ENCODE assay signal across 28 cellular contexts in the genomic region with DNA sequence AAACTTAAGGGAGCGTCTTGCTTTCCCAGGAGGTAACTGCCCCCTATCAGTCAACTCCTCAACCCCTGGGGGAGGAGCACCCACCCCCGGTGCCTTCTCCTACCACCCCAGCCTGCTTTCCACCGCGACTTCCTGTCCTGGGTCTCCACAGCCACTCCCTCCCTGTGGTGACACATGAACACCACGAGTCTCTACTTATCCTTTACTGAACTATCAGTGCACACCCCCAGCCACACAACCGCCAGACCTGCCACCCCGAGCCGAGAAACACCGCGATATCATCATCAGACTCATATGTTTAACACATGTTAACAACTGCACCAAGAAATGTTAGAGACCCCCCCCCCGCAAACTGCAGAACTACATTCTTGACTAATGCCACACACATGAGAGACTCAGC. TPM values are rescaled to one million over a fixed set of nuclear protein-coding genes. Genes with fewer than 3 reads are reported as not detected.
DNase-seq lines count a peak whose midpoint lies in the region; ATAC-seq, FAIRE-seq and TF ChIP-seq lines count a peak whose summit lies in the region.
"Had no signal": no experiment of that assay in that cellular context is flagged by ENCODE, and none has a peak within 500 bp of the region (broad histone marks: within the 10 kb centered on the region; RNA-seq: fewer than 3 reads in every experiment).

No MANE protein-coding gene starts in this region.

- POLR2A ChIA-PET in K562 (lab: Yijun Ruan, JAX): interaction anchor here (0.5 to 0.7 kb wide), 2 partner anchors 163 to 1656 kb away, joined by 3 read pairs; no protein-coding TSS in a partner anchor

- TF ChIP-seq CTCF in K562 (IDR thresholded peaks at IDR 0.05 in 2 of 3, conservative IDR thresholded peaks at IDR 0.05 in 1 of 3; ENCODE audit: insufficient read depth in 2 of 3, low read depth in 1 of 3, low read length in 3 of 3) (no peak), ovary (IDR thresholded peaks at IDR 0.05) (no peak)

- H3K4me3 ChIP-seq in K562: no peak overlapping the region
- no peak overlapping the region for H3K4me3 ChIP-seq in ovary
- H3K4me3 ChIP-seq: coronary artery, esophagus muscularis mucosa, SK-N-MC had no signal

- H3K27ac ChIP-seq in KOPT-K1 (ENCODE audit: low read depth, low read length, poor library complexity, severe bottlenecking) (peak overlapping the region; percentile 76), K562 (ENCODE audit: extremely low read depth, low read depth, low read length) (peak overlapping the region; percentile 73), ovary (no peak overlapping the region)
- H3K27ac ChIP-seq: coronary artery, SK-N-MC, WERI-Rb-1 had no signal

- no peaks in the 10 kb centered on the region for H3K9me1 ChIP-seq in K562 (ENCODE audit: control insufficient read depth, insufficient read depth, low read length)

- peaks cover 28 to 51% of the 10 kb centered on the region in 2 experiments for H3K4me1 ChIP-seq in K562 (replicated peaks in 1 of 2; ENCODE audit: control insufficient read depth in 2 of 2, insufficient read depth in 2 of 2, low read length in 2 of 2)
- H3K4me1 ChIP-seq in ovary (ENCODE audit: insufficient read depth): no peaks in the 10 kb centered on the region

- in situ Hi-C loops in K562 (cut with MboI): no loop called here

- peak overlapping the region; percentile 27; the same call in 1 of the 2 replicates for H3K4me2 ChIP-seq in K562 (ENCODE audit: insufficient read depth, low read length)

- CTCF ChIA-PET in K562 (lab: Yijun Ruan, JAX; ENCODE audit: low intra/inter-chr PET ratio): no interaction called here

- peak overlapping the region; percentile 78 for H2AFZ ChIP-seq in K562 (ENCODE audit: low read depth, low read length)

- BruUV-seq in K562 (replicated peaks; lab: Mats Ljungman, UMichigan): no TSS peak

- H4K20me1 ChIP-seq in K562 (replicated peaks; ENCODE audit: control insufficient read depth, insufficient read depth, low read length): no peaks in the 10 kb centered on the region

- peak; percentile 58 for DNase-seq in OCI-M1 (lab: John Stamatoyannopoulos, UW)
- peak; percentile 65 to 82 (median 72) for DNase-seq in K562 (ENCODE audit: extremely low read depth in 1 of 4, low spot score in 3 of 4)
- DNase-seq in ovary: peak in 4 of 5 donors; percentile 19 to 36 (median 25)
- DNase-seq in EL: no peak
- DNase-seq: activated CD4-positive, alpha-beta T cell treated with anti-CD3 and anti-CD28 coated beads, Interleukin-2, amount 10 ng/mL, durations not matched to agents 7 days and 5 days; effector memory CD4-positive, alpha-beta T cell; foreskin melanocyte; left colon; mammary epithelial cell; NCI-H1105 treated with DMSO at 0.1 percent for 48 hours; NCI-H2081; NCI-H345; posterior cingulate gyrus; stimulated activated CD4-positive, alpha-beta T cell treated with anti-CD3 and anti-CD28 coated beads, Interleukin-12 subunit alpha, Interleukin-12 subunit beta, amount 100 ng/mL, for 4 hours; stimulated activated CD4-positive, alpha-beta T cell treated with anti-CD3 and anti-CD28 coated beads, Interleukin-4, amount 100 ng/mL, for 1 hour; substantia nigra; T-helper 17 cell; WERI-Rb-1 had no signal

- no peak; the same call in 1 of the 2 replicates for TF ChIP-seq POLR2A in K562 (conservative IDR thresholded peaks at IDR 0.05)
- TF ChIP-seq POLR2A in ovary (IDR thresholded peaks at IDR 0.05): no peak

- no peak; a peak in 1 of 4 replicates for TF ChIP-seq RAD21 in K562 (CRISPR knock-in tag; conservative IDR thresholded peaks at IDR 0.05 in 1 of 2, IDR thresholded peaks at IDR 0.05 in 1 of 2)

- 0 out of 4 replicates have a peak overlapping the region, but pooled peaks of 1 of the 2 experiments have one; percentile 37 for H3K9ac ChIP-seq in K562 (ENCODE audit: insufficient read depth in 1 of 2, low read depth in 2 of 2, low read length in 2 of 2)

- H3K9me3 ChIP-seq in KOPT-K1 (ENCODE audit: insufficient read depth, low read length, poor library complexity, severe bottlenecking) (no peaks in the 10 kb centered on the region), K562 (replicated peaks; ENCODE audit: control insufficient read depth, insufficient read depth, low read depth, low read length) (no peaks in the 10 kb centered on the region), ovary (no peaks in the 10 kb centered on the region)
- H3K9me3 ChIP-seq: esophagus muscularis mucosa had no signal

- WGBS in K562 (ENCODE audit: insufficient coverage, low coverage, missing lambda C conversion rate): 7% methylated on average over 10 of the region's 11 CpGs
- 92 to 94% (median 92%) methylated on average over 11 of the region's 11 CpGs for WGBS in ovary, 3 donors

- ATAC-seq in K562 (peak; percentile 82), HG02798 (IDR thresholded peaks at IDR 0.05; ENCODE audit: poor library complexity, unreplicated experiment) (no peak), GM21786 (IDR thresholded peaks at IDR 0.05; ENCODE audit: unreplicated experiment) (no peak)
- ATAC-seq: activated T-helper 17 cell treated with anti-CD3 and anti-CD28 coated beads, Interleukin-2, amount 50 U/mL, for 72 hours; left colon; sciatic nerve; T-helper 17 cell had no signal

- no peak; the same call in 1 of the 2 replicates for TF ChIP-seq EP300 in K562 (IDR thresholded peaks at IDR 0.05; ENCODE audit: low read length)
- no peak for TF ChIP-seq EP300 in ovary (IDR thresholded peaks at IDR 0.05)

- H3K27me3 ChIP-seq in K562 (ENCODE audit: control insufficient read depth in 2 of 2, insufficient read depth in 2 of 2, low read length in 2 of 2): no peaks in the 10 kb centered on the region
- no peaks in the 10 kb centered on the region for H3K27me3 ChIP-seq in ovary
- H3K27me3 ChIP-seq: esophagus muscularis mucosa had no signal

- intact Hi-C loops in K562 (cut with micrococcal nuclease) (no loop called here), ovary (cut with DNase I) (no loop called here)

- FAIRE-seq in K562 (lab: Jason Lieb, UNC): peak; percentile 70
- FAIRE-seq: GM18507 had no signal

- H3K36me3 ChIP-seq in KOPT-K1 (ENCODE audit: insufficient read depth, low read length) (no peaks in the 10 kb centered on the region), K562 (ENCODE audit: control insufficient read depth, insufficient read depth, low read length) (peaks cover 13% of the 10 kb centered on the region), ovary (no peaks in the 10 kb centered on the region)
- H3K36me3 ChIP-seq: WERI-Rb-1 had no signal

- no peaks in the 10 kb centered on the region for H3K79me2 ChIP-seq in K562 (ENCODE audit: control insufficient read depth, insufficient read depth, low read length)

TF ChIP-seq in K562, 482 proteins besides CTCF, POLR2A, EP300 and RAD21 (continues in another document):
- TF ChIP-seq, protein P1, sequence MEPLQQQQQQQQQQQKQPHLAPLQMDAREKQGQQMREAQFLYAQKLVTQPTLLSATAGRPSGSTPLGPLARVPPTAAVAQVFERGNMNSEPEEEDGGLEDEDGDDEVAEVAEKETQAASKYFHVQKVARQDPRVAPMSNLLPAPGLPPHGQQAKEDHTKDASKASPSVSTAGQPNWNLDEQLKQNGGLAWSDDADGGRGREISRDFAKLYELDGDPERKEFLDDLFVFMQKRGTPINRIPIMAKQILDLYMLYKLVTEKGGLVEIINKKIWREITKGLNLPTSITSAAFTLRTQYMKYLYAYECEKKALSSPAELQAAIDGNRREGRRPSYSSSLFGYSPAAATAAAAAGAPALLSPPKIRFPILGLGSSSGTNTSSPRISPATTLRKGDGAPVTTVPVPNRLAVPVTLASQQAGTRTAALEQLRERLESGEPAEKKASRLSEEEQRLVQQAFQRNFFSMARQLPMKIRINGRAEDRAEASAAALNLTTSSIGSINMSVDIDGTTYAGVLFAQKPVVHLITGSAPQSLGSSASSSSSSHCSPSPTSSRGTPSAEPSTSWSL (CRISPR knock-in tag; IDR thresholded peaks at IDR 0.05; ENCODE audit: borderline replicate concordance): no peak
- TF ChIP-seq MED1 (CRISPR knock-in tag; IDR thresholded peaks at IDR 0.05; ENCODE audit: borderline replicate concordance) (no peak), CCAR2 (IDR thresholded peaks at IDR 0.05; ENCODE audit: low read depth, low read length) (no peak), CXXC5 (CRISPR knock-in tag; IDR thresholded peaks at IDR 0.05) (peak; percentile 37)

RNA-seq across cellular contexts. Expression of a gene that starts 43.3 kb away (rescaled TPM):
- 18.7 and 21.8 TPM in 2 replicates for total RNA-seq in K562 (2011; cell fraction: chromatin; rRNA removed; ENCODE audit: low replicate concordance)
- total RNA-seq in K562 (2011; cell fraction: nucleolus; rRNA removed): 7.0 and 7.3 TPM in 2 replicates
- 9.8 and 14.6 TPM in 2 replicates for total RNA-seq in K562 (2011; cell fraction: nucleoplasm; rRNA removed)
- total RNA-seq in K562 (2014; rRNA removed) (2.0 and 2.6 TPM in 2 replicates), K562 (2014; rRNA removed; fragmentation: Illumina TruSeq; extraction: Trizol) (2.7 and 3.3 TPM in 2 replicates), K562 (2015; rRNA removed; fragmentation: Illumina TruSeq; extraction: Trizol) (2.2 and 2.5 TPM in 2 replicates), K562 (2021) (3.6 and 5.0 TPM in 2 replicates), ovary (100 to 1,000 TPM in 1 of 7 donors, 10 to 100 TPM in 6; 20.6 to 133 (median 37.8) TPM)
- polyA plus RNA-seq in K562 (2011; rRNA removed) (4.5 and 4.8 TPM in 2 replicates), K562 (2014; fragmentation: Illumina TruSeq; extraction: Trizol) (3.4 and 3.8 TPM in 2 replicates), K562 (2014; fragmentation: Nextera tagmentation; extraction: Ambion mirVana) (under 1 TPM; 0.35 TPM), K562 (2014; rRNA removed) (2.7 and 3.0 TPM in 2 replicates), ovary (10 to 100 TPM in 1 of 2 donors, 1 to 10 TPM in 1; 4.7 to 16.5 TPM)
- polyA plus RNA-seq in K562 (2011; cell fraction: cytosol; rRNA removed): 1.2 and 2.8 TPM in 2 replicates
- 11.7 and 12.2 TPM in 2 replicates for polyA plus RNA-seq in K562 (2011; cell fraction: nucleus; rRNA removed)
- 1.5 and 1.7 TPM in 2 replicates for polyA plus RNA-seq in K562 (2012)
- 8.4 and 10.6 TPM in 2 replicates for polyA minus RNA-seq in K562 (2011; rRNA and poly(A)+ RNA removed)
- 4.0 and 7.3 TPM in 2 replicates for polyA minus RNA-seq in K562 (2011; cell fraction: cytosol; rRNA and poly(A)+ RNA removed)
- polyA minus RNA-seq in K562 (2011; cell fraction: nucleus; rRNA and poly(A)+ RNA removed): 6.6 and 13.9 TPM in 2 replicates
- polyA plus RNA-seq: CD14-positive monocyte, mammary epithelial cell had no signal

Comparison
In these comparisons a context has a peak if more than half of its experiments do, and no peak if none do; other contexts are left out.
1. H3K27ac ChIP-seq: peak in KOPT-K1 (single experiment) and K562 (single experiment); none in ovary (0 of 2).